16 cellular contexts compared by ENCODE assay signal in genomic region chr2:152385718-152386117, GRCh38.
"Had no signal": no experiment of that assay in that cellular context is flagged by ENCODE, and none has a peak within 500 bp of the region (broad histone marks: within the 10 kb centered on the region; RNA-seq: fewer than 3 reads in every experiment).

No MANE protein-coding gene starts in this region.

- H3K4me1 Mint-ChIP-seq: activated naive CD8-positive, alpha-beta T cell treated with anti-CD3 and anti-CD28 coated beads, Interleukin-2, amount 50 U/mL, for 24 hours; natural killer cell had no signal

- H3K36me3 ChIP-seq: cardiac muscle cell, esophagus squamous epithelium, heart right ventricle, prostate gland, sigmoid colon had no signal

- DNase-seq: activated CD4-positive, alpha-beta memory T cell treated with anti-CD3 and anti-CD28 coated beads for 36 hours; activated naive CD8-positive, alpha-beta T cell treated with anti-CD3 and anti-CD28 coated beads, Interleukin-2, amount 50 U/mL, for 24 hours; activated T-cell treated with anti-CD3 and anti-CD28 coated beads, Interleukin-2, amount 50 U/mL, for 72 hours; esophagus squamous epithelium; heart right ventricle; islet precursor cell; natural killer cell; sigmoid colon; stimulated activated naive CD4-positive, alpha-beta T cell; T-helper 9 cell; trophoblast cell had no signal

- H3K36me3 Mint-ChIP-seq: activated CD4-positive, alpha-beta memory T cell treated with anti-CD3 and anti-CD28 coated beads for 36 hours; natural killer cell had no signal

- FAIRE-seq: astrocyte, frontal cortex had no signal

- H3K4me1 ChIP-seq: prostate gland had no signal

- H3K9me3 Mint-ChIP-seq: activated CD4-positive, alpha-beta memory T cell treated with anti-CD3 and anti-CD28 coated beads for 36 hours; activated naive CD8-positive, alpha-beta T cell treated with anti-CD3 and anti-CD28 coated beads, Interleukin-2, amount 50 U/mL, for 24 hours; natural killer cell had no signal

- H3K27me3 ChIP-seq: cardiac muscle cell, esophagus squamous epithelium, heart right ventricle, sigmoid colon had no signal

- H3K9me3 ChIP-seq: esophagus squamous epithelium, heart right ventricle, prostate gland, sigmoid colon had no signal

- H3K4me3 Mint-ChIP-seq: activated CD4-positive, alpha-beta memory T cell treated with anti-CD3 and anti-CD28 coated beads for 36 hours; activated naive CD8-positive, alpha-beta T cell treated with anti-CD3 and anti-CD28 coated beads, Interleukin-2, amount 50 U/mL, for 24 hours; activated T-cell treated with anti-CD3 and anti-CD28 coated beads, Interleukin-2, amount 50 U/mL, for 72 hours; natural killer cell had no signal

- H3K27ac Mint-ChIP-seq: activated CD4-positive, alpha-beta memory T cell treated with anti-CD3 and anti-CD28 coated beads for 36 hours; activated naive CD8-positive, alpha-beta T cell treated with anti-CD3 and anti-CD28 coated beads, Interleukin-2, amount 50 U/mL, for 24 hours; activated T-cell treated with anti-CD3 and anti-CD28 coated beads, Interleukin-2, amount 50 U/mL, for 72 hours; natural killer cell had no signal

- H3K27ac ChIP-seq: cardiac muscle cell, esophagus squamous epithelium, heart right ventricle, prostate gland, sigmoid colon had no signal

- H3K4me3 ChIP-seq: cardiac muscle cell, esophagus squamous epithelium, heart right ventricle, prostate gland, sigmoid colon had no signal

- ATAC-seq: activated naive CD8-positive, alpha-beta T cell treated with anti-CD3 and anti-CD28 coated beads, Interleukin-2, amount 50 U/mL, for 24 hours; activated T-cell treated with anti-CD3 and anti-CD28 coated beads, Interleukin-2, amount 50 U/mL, for 72 hours; heart right ventricle; left lobe of liver; natural killer cell had no signal
